In the genomic region with DNA sequence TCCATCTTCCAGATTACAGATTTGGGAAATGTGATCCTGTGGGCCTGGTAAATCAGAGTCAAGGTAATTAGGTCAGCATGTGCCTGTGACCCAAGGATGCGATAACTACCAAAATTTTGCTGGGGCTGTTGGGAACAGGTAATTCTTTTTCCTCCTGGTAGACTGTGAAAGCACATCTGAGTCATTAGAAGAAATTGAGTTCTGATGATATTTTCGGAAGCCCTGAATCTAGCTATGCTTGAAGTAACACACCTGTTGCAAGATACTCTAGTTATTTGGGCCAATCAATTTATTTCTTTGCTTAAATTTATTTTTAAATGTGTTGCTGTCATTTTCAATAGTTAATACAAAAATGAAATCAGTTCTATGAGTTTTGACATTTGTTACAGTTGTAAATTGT, we compare ENCODE assay signal across 23 cellular contexts.
"Had no signal": no experiment of that assay in that cellular context is flagged by ENCODE, and none has a peak within 500 bp of the region (broad histone marks: within the 10 kb centered on the region; RNA-seq: fewer than 3 reads in every experiment).

No MANE protein-coding gene starts in this region.

- DNase-seq: Kasumi-1, MM.1S, NCI-H1092 treated with DMSO at 0.1 percent for 48 hours, NCI-H1436, NCI-H187, NCI-H2029, NCI-H2081 treated with DMSO at 0.1 percent for 48 hours, NCI-H2171, NCI-H226, NCI-H446, NCI-H510A, NCI-H524 treated with DMSO at 0.1 percent for 48 hours, NCI-H69, NCI-H774, RPMI8226, SHP77, SK-N-SH, SW 1271, T-cell had no signal

- H3K9me3 ChIP-seq: SK-N-SH had no signal

- H3K4me3 ChIP-seq: K562 had no signal

- H3K9ac ChIP-seq: KMS-11, SK-N-SH had no signal

- FAIRE-seq: HepG2, K562, RCC 7860 had no signal

- ATAC-seq: HepG2, K562, T-cell had no signal

- H3K27ac ChIP-seq: KMS-11 had no signal

- H3K4me2 ChIP-seq: KMS-11, SK-N-SH had no signal
